9 cellular contexts compared by ENCODE assay signal in the genomic region with DNA sequence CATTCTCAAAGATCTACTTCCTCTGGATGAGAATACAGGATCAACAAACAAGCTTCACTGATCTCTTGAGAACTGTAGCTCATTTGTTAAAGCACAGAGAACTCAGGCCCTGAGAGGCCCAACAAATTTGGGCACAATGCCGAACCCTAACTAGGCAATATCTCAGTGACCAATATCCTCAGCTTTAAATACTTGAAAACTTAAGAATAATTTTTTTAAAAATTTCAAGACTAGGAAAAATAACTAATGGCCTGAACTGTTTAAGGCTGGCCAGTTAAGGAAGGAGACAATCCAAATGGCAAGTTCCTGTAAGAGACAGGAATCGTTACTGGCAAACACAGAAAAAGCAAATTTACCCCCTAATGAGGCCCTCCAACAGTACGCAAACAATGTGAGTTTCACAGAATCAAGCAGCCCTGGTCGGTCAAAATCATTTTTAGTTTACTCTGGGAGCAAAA.
DNase-seq lines count a peak whose midpoint lies in the region; TF ChIP-seq lines count a peak whose summit lies in the region.
"Had no signal": no experiment of that assay in that cellular context is flagged by ENCODE, and none has a peak within 500 bp of the region (broad histone marks: within the 10 kb centered on the region; RNA-seq: fewer than 3 reads in every experiment).

No MANE protein-coding gene starts in this region.

- peak overlapping the region; percentile 63 to 69 for H3K27ac ChIP-seq in tibial artery

- H3K27me3 ChIP-seq in endocrine pancreas (ENCODE audit: control insufficient read depth, insufficient read depth, low read length) (no peaks in the 10 kb centered on the region), tibial artery (no peaks in the 10 kb centered on the region)

- peak in 2 of 3 experiments; percentile 8 to 63 for DNase-seq in NCI-H1417 (lab: John Stamatoyannopoulos, UW)
- no peak for DNase-seq in NCI-H1417 treated with DMSO at 0.1 percent for 48 hours (lab: John Stamatoyannopoulos, UW)
- DNase-seq in medulla oblongata (ENCODE audit: extremely low spot score): peak; percentile 83
- peak in 1 of 2 donors; percentile 37 for DNase-seq in tibial artery
- DNase-seq in activated CD4-positive, alpha-beta T cell treated with anti-CD3 and anti-CD28 coated beads, Interleukin-2, amount 50 U/mL, for 48 hours: no peak
- no peak for DNase-seq in NCI-H446 treated with DMSO at 0.1 percent for 48 hours (lab: John Stamatoyannopoulos, UW)
- DNase-seq in activated T-cell treated with anti-CD3 and anti-CD28 coated beads for 4 hours: no peak
- DNase-seq: activated CD4-positive, alpha-beta memory T cell treated with anti-CD3 and anti-CD28 coated beads, Interleukin-2, amount 10 ng/mL, durations not matched to agents 7 days and 5 days had no signal

- H3K9ac ChIP-seq in endocrine pancreas (ENCODE audit: control insufficient read depth, insufficient read depth, low read length): peak overlapping the region; percentile 55

- intact Hi-C loops in tibial artery (cut with DNase I; ENCODE audit: low total_unique reads): no loop called here

- H3K9me3 ChIP-seq in endocrine pancreas (ENCODE audit: control insufficient read depth, low read length) (no peaks in the 10 kb centered on the region), tibial artery (no peaks in the 10 kb centered on the region)

- no peak for TF ChIP-seq CTCF in tibial artery (IDR thresholded peaks at IDR 0.05)

- H3K4me1 ChIP-seq in endocrine pancreas (ENCODE audit: control insufficient read depth, insufficient read depth, low read length): peaks cover 35% of the 10 kb centered on the region
- peaks cover 0 to 87% (median 26%) of the 10 kb centered on the region in 4 donors for H3K4me1 ChIP-seq in tibial artery

- H3K36me3 ChIP-seq in endocrine pancreas (ENCODE audit: control insufficient read depth, insufficient read depth, low read length) (no peaks in the 10 kb centered on the region), tibial artery (peaks cover 0 to 7% (median 2%) of the 10 kb centered on the region in 3 donors)

- H3K4me3 ChIP-seq in endocrine pancreas (ENCODE audit: control insufficient read depth, insufficient read depth, low read length) (peak overlapping the region; percentile 68), tibial artery (peak overlapping the region; percentile 4 to 24)

Comparison
In these comparisons a context has a peak if more than half of its experiments do, and no peak if none do; other contexts are left out.
1. DNase-seq: peak in NCI-H1417 (2 of 3) and medulla oblongata (single experiment); none in NCI-H1417 treated with DMSO at 0.1 percent for 48 hours (single experiment), activated CD4-positive, alpha-beta T cell treated with anti-CD3 and anti-CD28 coated beads, Interleukin-2, amount 50 U/mL, for 48 hours (0 of 2), NCI-H446 treated with DMSO at 0.1 percent for 48 hours (single experiment) and activated T-cell treated with anti-CD3 and anti-CD28 coated beads for 4 hours (single experiment).